8 cellular contexts compared by ENCODE assay signal in genomic region chr20:21235713-21236445, GRCh38.
A peak's percentile ranks its signal among the peaks of the same experiment; 100 is the strongest.
DNase-seq lines count a peak whose midpoint lies in the region; ATAC-seq and TF ChIP-seq lines count a peak whose summit lies in the region.

No MANE protein-coding gene starts in this region.

- H3K4me3 Mint-ChIP-seq in naive thymus-derived CD8-positive, alpha-beta T cell: no peak overlapping the region

- TF ChIP-seq CTCF in GM12875 (IDR thresholded peaks at IDR 0.05; ENCODE audit: borderline replicate concordance, insufficient read depth, low read depth, low read length): peak; percentile 95

- no peak for TF ChIP-seq EP300 in Ishikawa (IDR thresholded peaks at IDR 0.05; ENCODE audit: borderline replicate concordance)

- peaks cover 2 to 6% (median 5%) of the 10 kb centered on the region in 4 donors for H3K4me1 Mint-ChIP-seq in naive thymus-derived CD8-positive, alpha-beta T cell

- H3K4me3 ChIP-seq in GM12875 (ENCODE audit: low read depth, low read length): no peak overlapping the region

- no peak overlapping the region for H3K27ac Mint-ChIP-seq in naive thymus-derived CD8-positive, alpha-beta T cell

- H3K9me3 Mint-ChIP-seq in naive thymus-derived CD8-positive, alpha-beta T cell: no peaks in the 10 kb centered on the region

- no peaks in the 10 kb centered on the region for H3K27me3 Mint-ChIP-seq in naive thymus-derived CD8-positive, alpha-beta T cell

- DNase-seq in OCI-M1 (lab: John Stamatoyannopoulos, UW) (peak; percentile 78), activated T-cell treated with anti-CD3 and anti-CD28 coated beads for 4 hours (peak; percentile 51)
- peak; percentile 31 to 74 (median 56) for DNase-seq in naive thymus-derived CD8-positive, alpha-beta T cell
- DNase-seq in stimulated activated naive CD4-positive, alpha-beta T cell (lab: John Stamatoyannopoulos, UW): peak; percentile 17 to 69 (median 41)

- POLR2A ChIA-PET in naive thymus-derived CD8-positive, alpha-beta T cell (lab: Charles Lee): interaction anchor here (0.6 to 1.6 kb wide), 2 partner anchors 266 to 269 kb away, joined by 3 to 5 read pairs; no protein-coding TSS in a partner anchor

- peaks cover 0 to 54% (median 12%) of the 10 kb centered on the region in 3 donors for H3K36me3 Mint-ChIP-seq in naive thymus-derived CD8-positive, alpha-beta T cell

- peak; percentile 94 for ATAC-seq in esophagus mucosa
- ATAC-seq in naive thymus-derived CD8-positive, alpha-beta T cell: peak; percentile 59 to 62
- ATAC-seq in HG02970 (IDR thresholded peaks at IDR 0.05; ENCODE audit: low FRiP score, unreplicated experiment): no peak

- peak; percentile 69 for TF ChIP-seq RAD21 in Ishikawa (IDR thresholded peaks at IDR 0.05; ENCODE audit: low read depth)

TF ChIP-seq in Ishikawa, 13 proteins besides CTCF, POLR2A, EP300 and RAD21:
- TF ChIP-seq TEAD4 (IDR thresholded peaks at IDR 0.05) (no peak), REST (IDR thresholded peaks at IDR 0.05; ENCODE audit: low read depth) (no peak), MAX (IDR thresholded peaks at IDR 0.05) (no peak), TCF12 (IDR thresholded peaks at IDR 0.05; ENCODE audit: low read depth) (no peak), FOXM1 (IDR thresholded peaks at IDR 0.05; ENCODE audit: borderline replicate concordance, low read depth) (no peak), CREB1 (IDR thresholded peaks at IDR 0.05; ENCODE audit: low read depth) (no peak), YY1 (IDR thresholded peaks at IDR 0.05; ENCODE audit: low read depth) (no peak), ZBTB7A (IDR thresholded peaks at IDR 0.05; ENCODE audit: low read depth) (no peak), TAF1 (IDR thresholded peaks at IDR 0.05; ENCODE audit: low read depth) (no peak)
